In the genomic region with DNA sequence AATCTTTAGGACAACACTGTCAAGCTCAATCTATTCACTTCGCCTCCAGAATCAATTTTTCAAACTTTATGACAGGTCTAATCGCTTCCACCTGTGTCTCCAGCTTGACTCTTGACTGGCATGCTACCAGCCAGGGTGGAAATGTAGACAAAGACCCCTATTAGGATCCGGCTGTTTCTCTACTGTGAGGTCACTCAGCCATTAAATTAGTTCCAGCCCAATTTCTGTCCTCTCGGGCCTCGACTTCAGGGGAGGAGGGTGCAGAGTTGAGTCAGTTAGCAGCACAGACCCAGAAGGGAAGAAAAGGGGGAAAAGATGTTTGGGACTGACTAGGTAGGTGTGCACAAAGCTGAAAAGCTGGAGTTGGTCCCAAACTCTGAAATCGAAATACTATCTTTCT, we compare ENCODE assay signal across 16 cellular contexts.
"Had no signal": no experiment of that assay in that cellular context is flagged by ENCODE, and none has a peak within 500 bp of the region (broad histone marks: within the 10 kb centered on the region; RNA-seq: fewer than 3 reads in every experiment).

No MANE protein-coding gene starts in this region.

- H3K27me3 ChIP-seq: dorsolateral prefrontal cortex, gastrocnemius medialis, heart right ventricle had no signal

- H3K27ac Mint-ChIP-seq: activated CD8-positive, alpha-beta T cell treated with anti-CD3 and anti-CD28 coated beads for 36 hours; activated naive CD4-positive, alpha-beta T cell treated with anti-CD3 and anti-CD28 coated beads, Interleukin-2, amount 50 U/mL, for 72 hours; endodermal cell; nephron; stimulated activated naive CD8-positive, alpha-beta T cell treated with anti-CD3 and anti-CD28 coated beads, Interleukin-15, amount 100 ng/mL, for 72 hours; type B pancreatic cell; WTC11 had no signal

- H3K4me3 Mint-ChIP-seq: activated CD8-positive, alpha-beta T cell treated with anti-CD3 and anti-CD28 coated beads for 36 hours; endodermal cell; nephron; stimulated activated naive CD8-positive, alpha-beta T cell treated with anti-CD3 and anti-CD28 coated beads, Interleukin-15, amount 100 ng/mL, for 72 hours; type B pancreatic cell; WTC11 had no signal

- H3K9me3 ChIP-seq: gastrocnemius medialis, psoas muscle had no signal

- ATAC-seq: activated CD8-positive, alpha-beta T cell treated with anti-CD3 and anti-CD28 coated beads for 36 hours; activated naive CD4-positive, alpha-beta T cell treated with anti-CD3 and anti-CD28 coated beads, Interleukin-2, amount 50 U/mL, for 72 hours; gastrocnemius medialis; heart right ventricle; lower lobe of right lung; psoas muscle; sciatic nerve; stimulated activated naive CD8-positive, alpha-beta T cell treated with anti-CD3 and anti-CD28 coated beads, Interleukin-15, amount 100 ng/mL, for 72 hours; WTC11 had no signal

- H3K27ac ChIP-seq: dorsolateral prefrontal cortex, lower lobe of right lung, psoas muscle had no signal

- DNase-seq: activated CD4-positive, alpha-beta T cell treated with anti-CD3 and anti-CD28 coated beads for 4 hours; activated CD8-positive, alpha-beta T cell treated with anti-CD3 and anti-CD28 coated beads for 36 hours; activated gamma-delta T cell; activated T-cell treated with anti-CD3 and anti-CD28 coated beads, Interleukin-2, amount 50 U/mL, for 48 hours; dorsolateral prefrontal cortex; endodermal cell; gastrocnemius medialis; heart right ventricle; lower lobe of right lung; psoas muscle; stimulated activated naive CD8-positive, alpha-beta T cell treated with anti-CD3 and anti-CD28 coated beads, Interleukin-15, amount 100 ng/mL, for 72 hours had no signal

- H3K4me1 ChIP-seq: lower lobe of right lung had no signal

- H3K4me3 ChIP-seq: dorsolateral prefrontal cortex, gastrocnemius medialis, heart right ventricle, lower lobe of right lung, psoas muscle had no signal

- H3K4me1 Mint-ChIP-seq: stimulated activated naive CD8-positive, alpha-beta T cell treated with anti-CD3 and anti-CD28 coated beads, Interleukin-15, amount 100 ng/mL, for 72 hours had no signal

- H3K36me3 ChIP-seq: gastrocnemius medialis, heart right ventricle had no signal

- H3K27me3 Mint-ChIP-seq: activated CD8-positive, alpha-beta T cell treated with anti-CD3 and anti-CD28 coated beads for 36 hours; stimulated activated naive CD8-positive, alpha-beta T cell treated with anti-CD3 and anti-CD28 coated beads, Interleukin-15, amount 100 ng/mL, for 72 hours; type B pancreatic cell had no signal
